In genomic region chr6:138124096-138124495, GRCh38 we compare ENCODE assay signal across 3 cellular contexts.
TF ChIP-seq lines count a peak whose summit lies in the region.

No MANE protein-coding gene starts in this region.

TF ChIP-seq in HEK293, 187 proteins besides CTCF, POLR2A, EP300 and RAD21:
- TF ChIP-seq ZNF146 (tag by site-specific recombination; IDR thresholded peaks at IDR 0.05) (peak; percentile 94), ZNF580 (tag by site-specific recombination; IDR thresholded peaks at IDR 0.05) (0 out of 2 replicates have a peak, but pooled peaks have one; percentile 20), ZNF112 (tag by site-specific recombination; IDR thresholded peaks at IDR 0.05) (no peak), ZNF280D (tag by site-specific recombination; IDR thresholded peaks at IDR 0.05) (0 out of 2 replicates have a peak, but pooled peaks have one; percentile 20), ZNF394 (tag by site-specific recombination; IDR thresholded peaks at IDR 0.05; ENCODE audit: borderline replicate concordance) (no peak), ZNF23 (tag by site-specific recombination; IDR thresholded peaks at IDR 0.05; ENCODE audit: borderline replicate concordance) (no peak), ZNF138 (tag by site-specific recombination; IDR thresholded peaks at IDR 0.05; ENCODE audit: borderline replicate concordance) (no peak), ZNF623 (tag by site-specific recombination; IDR thresholded peaks at IDR 0.05) (no peak), ZSCAN23 (tag by site-specific recombination; IDR thresholded peaks at IDR 0.05) (no peak)
TF ChIP-seq in HEK293: peak in this region for 3.

TF ChIP-seq in K562, 482 proteins besides CTCF, POLR2A, EP300 and RAD21:
- TF ChIP-seq BCOR (IDR thresholded peaks at IDR 0.05) (0 out of 2 replicates have a peak, but pooled peaks have one; percentile 12), ZNF146 (CRISPR knock-in tag; IDR thresholded peaks at IDR 0.05; ENCODE audit: unreplicated experiment) (peak; percentile 85), RBM25 (IDR thresholded peaks at IDR 0.05; ENCODE audit: low read depth, low read length, severe bottlenecking) (peak; percentile 56), ZBTB34 (CRISPR knock-in tag; IDR thresholded peaks at IDR 0.05) (no peak)

TF ChIP-seq in H1, 55 proteins besides CTCF, POLR2A, EP300 and RAD21:
- TF ChIP-seq SIN3A (conservative IDR thresholded peaks at IDR 0.05 in 1 of 2, IDR thresholded peaks at IDR 0.05 in 1 of 2; ENCODE audit: low read depth in 1 of 2, low read length in 2 of 2) (no peak), KDM1A (IDR thresholded peaks at IDR 0.05; ENCODE audit: borderline replicate concordance, low read length) (peak; percentile 75; the same call in 1 of the 2 replicates)
